ENCODE assay signal across 27 cellular contexts in the genomic region with DNA sequence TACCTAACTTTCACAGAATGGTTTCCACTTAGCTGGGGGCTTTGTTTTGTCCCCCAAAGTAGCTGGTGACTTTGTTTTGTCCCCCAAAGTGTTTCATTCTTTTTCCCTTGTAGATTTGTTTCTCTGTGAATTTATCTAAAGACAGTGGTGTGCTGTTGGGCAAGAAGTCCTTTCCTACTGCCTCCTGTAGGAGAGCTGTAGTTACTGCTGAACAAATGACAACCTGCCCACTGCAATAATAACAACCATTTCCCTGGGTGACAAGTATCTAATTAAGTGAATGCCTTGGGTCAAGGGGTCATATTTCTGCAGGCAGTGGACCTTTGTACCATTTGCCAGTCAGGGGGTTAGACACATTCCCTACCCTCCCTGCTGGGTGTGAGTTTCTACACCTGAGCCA.
DNase-seq lines count a peak whose midpoint lies in the region; ATAC-seq and TF ChIP-seq lines count a peak whose summit lies in the region.
"Had no signal": no experiment of that assay in that cellular context is flagged by ENCODE, and none has a peak within 500 bp of the region (broad histone marks: within the 10 kb centered on the region; RNA-seq: fewer than 3 reads in every experiment).

No MANE protein-coding gene starts in this region.

- H3K27ac ChIP-seq in OCI-LY1 (ENCODE audit: low read depth, low read length, poor library complexity, severe bottlenecking) (no peak overlapping the region), endodermal cell (ENCODE audit: low read depth, low read length) (no peak overlapping the region)
- H3K27ac ChIP-seq: ascending aorta, hepatocyte, ovary, SK-N-MC, upper lobe of left lung had no signal

- no peak overlapping the region for H3K4me3 Mint-ChIP-seq in activated CD8-positive, alpha-beta T cell treated with anti-CD3 and anti-CD28 coated beads for 36 hours
- no peak overlapping the region for H3K4me3 Mint-ChIP-seq in activated CD8-positive, alpha-beta T cell treated with anti-CD3 and anti-CD28 coated beads, Interleukin-2, amount 10 ng/mL, durations not matched to agents 7 days and 5 days
- H3K4me3 Mint-ChIP-seq in endodermal cell: no peak overlapping the region
- H3K4me3 Mint-ChIP-seq: CD4-positive, alpha-beta T cell; natural killer cell treated with Interleukin-12 subunit alpha and Interleukin-12 subunit beta and Interleukin-15 and Interleukin-18, amount 100 ng/mL, for 72 hours; stimulated activated naive B cell treated with anti-CD40 and anti-IgM and Interleukin-4, amounts not matched to agents 10 μg/mL and 1 μg/mL and 100 μg/mL, for 72 hours had no signal

- no peak overlapping the region for H2AFZ ChIP-seq in OCI-LY1 (ENCODE audit: low read length)
- H2AFZ ChIP-seq: hepatocyte had no signal

- H3K36me3 ChIP-seq in OCI-LY1 (ENCODE audit: insufficient read depth, low read length) (no peaks in the 10 kb centered on the region), endodermal cell (ENCODE audit: control insufficient read depth, insufficient read depth, low read length) (no peaks in the 10 kb centered on the region)
- H3K36me3 ChIP-seq: ascending aorta, ovary, upper lobe of left lung had no signal

- H3K4me2 ChIP-seq in OCI-LY1 (ENCODE audit: low read length): no peak overlapping the region
- H3K4me2 ChIP-seq: hepatocyte had no signal

- H3F3A ChIP-seq in OCI-LY1 (ENCODE audit: insufficient read depth, low read length): no peaks in the 10 kb centered on the region

- POLR2A ChIA-PET in activated CD8-positive, alpha-beta T cell treated with anti-CD3 and anti-CD28 coated beads for 36 hours (lab: Charles Lee): no interaction called here
- POLR2A ChIA-PET in activated CD8-positive, alpha-beta T cell treated with anti-CD3 and anti-CD28 coated beads, Interleukin-2, amount 10 ng/mL, durations not matched to agents 7 days and 5 days (lab: Charles Lee): no interaction called here

- no peaks in the 10 kb centered on the region for H3K9me3 Mint-ChIP-seq in activated CD8-positive, alpha-beta T cell treated with anti-CD3 and anti-CD28 coated beads for 36 hours
- H3K9me3 Mint-ChIP-seq in activated CD8-positive, alpha-beta T cell treated with anti-CD3 and anti-CD28 coated beads, Interleukin-2, amount 10 ng/mL, durations not matched to agents 7 days and 5 days (ENCODE audit: insufficient read depth): no peaks in the 10 kb centered on the region
- no peaks in the 10 kb centered on the region for H3K9me3 Mint-ChIP-seq in endodermal cell
- H3K9me3 Mint-ChIP-seq: CD4-positive, alpha-beta T cell; natural killer cell treated with Interleukin-12 subunit alpha and Interleukin-12 subunit beta and Interleukin-15 and Interleukin-18, amount 100 ng/mL, for 72 hours; stimulated activated naive B cell treated with anti-CD40 and anti-IgM and Interleukin-4, amounts not matched to agents 10 μg/mL and 1 μg/mL and 100 μg/mL, for 72 hours had no signal

- H3K27me3 ChIP-seq in OCI-LY1 (ENCODE audit: insufficient read depth, low read length) (no peaks in the 10 kb centered on the region), endodermal cell (ENCODE audit: control insufficient read depth, insufficient read depth, low read length, poor library complexity, severe bottlenecking) (no peaks in the 10 kb centered on the region)
- H3K27me3 ChIP-seq: ascending aorta, hepatocyte, ovary, upper lobe of left lung had no signal

- H3K27ac Mint-ChIP-seq in activated CD8-positive, alpha-beta T cell treated with anti-CD3 and anti-CD28 coated beads for 36 hours: no peak overlapping the region
- no peak overlapping the region for H3K27ac Mint-ChIP-seq in activated CD8-positive, alpha-beta T cell treated with anti-CD3 and anti-CD28 coated beads, Interleukin-2, amount 10 ng/mL, durations not matched to agents 7 days and 5 days
- H3K27ac Mint-ChIP-seq in endodermal cell: no peak overlapping the region
- H3K27ac Mint-ChIP-seq: CD4-positive, alpha-beta T cell; natural killer cell treated with Interleukin-12 subunit alpha and Interleukin-12 subunit beta and Interleukin-15 and Interleukin-18, amount 100 ng/mL, for 72 hours; stimulated activated naive B cell treated with anti-CD40 and anti-IgM and Interleukin-4, amounts not matched to agents 10 μg/mL and 1 μg/mL and 100 μg/mL, for 72 hours had no signal

- peaks cover 2% of the 10 kb centered on the region for H3K4me1 Mint-ChIP-seq in activated CD8-positive, alpha-beta T cell treated with anti-CD3 and anti-CD28 coated beads for 36 hours (ENCODE audit: low read depth)
- no peaks in the 10 kb centered on the region for H3K4me1 Mint-ChIP-seq in activated CD8-positive, alpha-beta T cell treated with anti-CD3 and anti-CD28 coated beads, Interleukin-2, amount 10 ng/mL, durations not matched to agents 7 days and 5 days (ENCODE audit: low read depth)
- peaks cover 6% of the 10 kb centered on the region for H3K4me1 Mint-ChIP-seq in endodermal cell

- H3K79me2 ChIP-seq in OCI-LY1 (ENCODE audit: insufficient read depth, low read length): no peaks in the 10 kb centered on the region
- H3K79me2 ChIP-seq: hepatocyte had no signal

- H3K36me3 Mint-ChIP-seq in activated CD8-positive, alpha-beta T cell treated with anti-CD3 and anti-CD28 coated beads for 36 hours (ENCODE audit: low read depth): no peaks in the 10 kb centered on the region
- no peaks in the 10 kb centered on the region for H3K36me3 Mint-ChIP-seq in activated CD8-positive, alpha-beta T cell treated with anti-CD3 and anti-CD28 coated beads, Interleukin-2, amount 10 ng/mL, durations not matched to agents 7 days and 5 days (ENCODE audit: low read depth)
- no peaks in the 10 kb centered on the region for H3K36me3 Mint-ChIP-seq in endodermal cell (ENCODE audit: low read depth)
- H3K36me3 Mint-ChIP-seq: natural killer cell treated with Interleukin-12 subunit alpha and Interleukin-12 subunit beta and Interleukin-15 and Interleukin-18, amount 100 ng/mL, for 72 hours; stimulated activated naive B cell treated with anti-CD40 and anti-IgM and Interleukin-4, amounts not matched to agents 10 μg/mL and 1 μg/mL and 100 μg/mL, for 72 hours had no signal

- H3K4me1 ChIP-seq in OCI-LY1 (ENCODE audit: insufficient read depth, low read length, severe bottlenecking): no peaks in the 10 kb centered on the region
- no peaks in the 10 kb centered on the region for H3K4me1 ChIP-seq in endodermal cell (ENCODE audit: control insufficient read depth, insufficient read depth, low read length)
- H3K4me1 ChIP-seq: ascending aorta had no signal

- H3K9ac ChIP-seq in OCI-LY1 (ENCODE audit: low read length) (no peak overlapping the region), endodermal cell (ENCODE audit: extremely low read depth, low read length, poor library complexity, severe bottlenecking) (no peak overlapping the region)

- peak; percentile 12 for TF ChIP-seq CTCF in activated CD8-positive, alpha-beta T cell treated with anti-CD3 and anti-CD28 coated beads for 36 hours (IDR thresholded peaks at IDR 0.05)
- TF ChIP-seq CTCF in OCI-LY1 (IDR thresholded peaks at IDR 0.05; ENCODE audit: low read length): peak; percentile 21; the same call in 1 of the 2 replicates
- TF ChIP-seq CTCF in endodermal cell (conservative IDR thresholded peaks at IDR 0.05): peak; percentile 69

- no peaks in the 10 kb centered on the region for H3K9me2 ChIP-seq in OCI-LY1 (ENCODE audit: low read depth, low read length)

- H3K4me3 ChIP-seq in OCI-LY1 (ENCODE audit: low read depth, low read length, poor library complexity, severe bottlenecking) (no peak overlapping the region), endodermal cell (ENCODE audit: low read length) (no peak overlapping the region)
- H3K4me3 ChIP-seq: ascending aorta, hepatocyte, lung, ovary, SK-N-MC, upper lobe of left lung had no signal

- no peak for DNase-seq in activated CD8-positive, alpha-beta T cell treated with anti-CD3 and anti-CD28 coated beads for 36 hours
- no peak for DNase-seq in activated CD8-positive, alpha-beta T cell treated with anti-CD3 and anti-CD28 coated beads, Interleukin-2, amount 10 ng/mL, durations not matched to agents 7 days and 5 days
- DNase-seq in endodermal cell (no peak), NCI-H1048 (lab: John Stamatoyannopoulos, UW) (no peak)
- DNase-seq: 8988T; activated gamma-delta T cell treated with Interleukin-2 at 50 U/mL for 16 hours; activated T-cell treated with anti-CD3 and anti-CD28 coated beads, Interleukin-2, amount 50 U/mL, for 48 hours; CD4-positive, alpha-beta T cell; DND-41; Kasumi-1; left cardiac atrium; NCI-H1436 treated with DMSO at 0.1 percent for 48 hours; NCI-H2107; NCI-H446; ovary; stimulated activated naive B cell treated with anti-CD40 and anti-IgM and Interleukin-4, amounts not matched to agents 10 μg/mL and 1 μg/mL and 100 μg/mL, for 72 hours; T-helper 1 cell; upper lobe of left lung had no signal

- CTCF ChIA-PET in activated CD8-positive, alpha-beta T cell treated with anti-CD3 and anti-CD28 coated beads for 36 hours (lab: Charles Lee): interaction anchor here (1.1 kb wide), 1 partner anchor 10 kb away, joined by 3 read pairs; no protein-coding TSS in a partner anchor
- CTCF ChIA-PET in activated CD8-positive, alpha-beta T cell treated with anti-CD3 and anti-CD28 coated beads, Interleukin-2, amount 10 ng/mL, durations not matched to agents 7 days and 5 days (lab: Charles Lee): no interaction called here

- H3K9me3 ChIP-seq in OCI-LY1 (ENCODE audit: low read length): no peaks in the 10 kb centered on the region
- H3K9me3 ChIP-seq in endodermal cell (ENCODE audit: control insufficient read depth, low read length): no peaks in the 10 kb centered on the region
- H3K9me3 ChIP-seq: ascending aorta, ovary, upper lobe of left lung had no signal

- ATAC-seq in activated CD8-positive, alpha-beta T cell treated with anti-CD3 and anti-CD28 coated beads for 36 hours: no peak
- no peak for ATAC-seq in activated CD8-positive, alpha-beta T cell treated with anti-CD3 and anti-CD28 coated beads, Interleukin-2, amount 10 ng/mL, durations not matched to agents 7 days and 5 days
- ATAC-seq in GM19397 (IDR thresholded peaks at IDR 0.05; ENCODE audit: unreplicated experiment): no peak
- no peak for ATAC-seq in GM21825 (IDR thresholded peaks at IDR 0.05; ENCODE audit: unreplicated experiment)
- ATAC-seq in HG02981 (IDR thresholded peaks at IDR 0.05; ENCODE audit: unreplicated experiment): no peak
- ATAC-seq: left cardiac atrium; natural killer cell treated with Interleukin-12 subunit alpha and Interleukin-12 subunit beta and Interleukin-15 and Interleukin-18, amount 100 ng/mL, for 72 hours; stimulated activated naive B cell treated with anti-CD40 and anti-IgM and Interleukin-4, amounts not matched to agents 10 μg/mL and 1 μg/mL and 100 μg/mL, for 72 hours had no signal

- peaks cover 10% of the 10 kb centered on the region for H3K27me3 Mint-ChIP-seq in activated CD8-positive, alpha-beta T cell treated with anti-CD3 and anti-CD28 coated beads for 36 hours
- H3K27me3 Mint-ChIP-seq in activated CD8-positive, alpha-beta T cell treated with anti-CD3 and anti-CD28 coated beads, Interleukin-2, amount 10 ng/mL, durations not matched to agents 7 days and 5 days (ENCODE audit: low read depth): peaks cover 18% of the 10 kb centered on the region
- no peaks in the 10 kb centered on the region for H3K27me3 Mint-ChIP-seq in endodermal cell (ENCODE audit: insufficient read depth)

- H4K20me1 ChIP-seq in OCI-LY1 (ENCODE audit: insufficient read depth, low read length): no peaks in the 10 kb centered on the region

- intact Hi-C loops in activated CD8-positive, alpha-beta T cell treated with anti-CD3 and anti-CD28 coated beads for 36 hours (cut with micrococcal nuclease): no loop called here

Comparison
In these comparisons a context has a peak if more than half of its experiments do, and no peak if none do; other contexts are left out.
1. CTCF ChIP-seq: peak in every context shown above with its lines; median percentile 69 in endodermal cell; 21 in OCI-LY1; 12 in activated CD8-positive, alpha-beta T cell treated with anti-CD3 and anti-CD28 coated beads for 36 hours.